In the genomic region with DNA sequence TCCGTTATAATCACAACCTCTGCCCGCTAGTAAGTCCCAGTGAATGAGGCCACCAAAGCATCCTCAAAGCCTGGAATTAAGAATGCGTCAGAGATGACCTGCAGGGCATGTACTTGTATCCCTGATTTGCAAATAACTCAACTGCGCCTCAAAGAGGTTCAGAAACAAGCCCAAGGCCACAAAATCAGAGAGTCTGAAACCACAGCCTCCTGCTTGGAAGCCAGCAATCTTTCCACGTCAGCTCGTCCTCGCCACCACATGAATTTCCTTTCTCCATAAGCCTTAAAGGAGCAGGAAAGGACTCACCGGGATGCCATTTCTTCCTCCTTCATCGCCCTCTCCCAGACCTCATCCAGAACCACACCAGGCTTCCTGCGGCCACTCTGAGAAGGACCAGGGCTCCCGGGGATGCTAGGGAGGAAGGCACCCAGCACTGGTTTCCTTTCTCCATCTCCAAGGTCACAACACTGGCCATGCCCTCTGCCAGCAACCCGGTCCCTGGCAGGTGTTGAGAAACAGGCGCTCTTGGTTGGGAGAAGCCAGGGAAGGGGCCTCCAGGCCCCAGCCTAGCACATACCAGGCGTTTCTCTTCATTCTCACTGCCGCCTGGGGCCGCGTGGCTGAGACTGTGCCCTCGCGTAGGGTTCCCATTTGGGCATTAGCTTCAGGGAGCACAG, we compare ENCODE assay signal across 19 cellular contexts.
A peak's percentile ranks its signal among the peaks of the same experiment; 100 is the strongest.
DNase-seq lines count a peak whose midpoint lies in the region; ATAC-seq and TF ChIP-seq lines count a peak whose summit lies in the region.
"Had no signal": no experiment of that assay in that cellular context is flagged by ENCODE, and none has a peak within 500 bp of the region (broad histone marks: within the 10 kb centered on the region; RNA-seq: fewer than 3 reads in every experiment).

No MANE protein-coding gene starts in this region.

- H3K36me3 ChIP-seq in lower lobe of right lung (no peaks in the 10 kb centered on the region), testis (ENCODE audit: low read depth, missing control alignments) (no peaks in the 10 kb centered on the region)
- H3K36me3 ChIP-seq: SJSA1 had no signal

- ATAC-seq in lower lobe of right lung (no peak), HG02970 (IDR thresholded peaks at IDR 0.05; ENCODE audit: low FRiP score, unreplicated experiment) (no peak), HG03354 (IDR thresholded peaks at IDR 0.05; ENCODE audit: poor library complexity, severe bottlenecking, unreplicated experiment) (no peak)

- no peak for TF ChIP-seq CTCF in lower lobe of right lung (IDR thresholded peaks at IDR 0.05)
- TF ChIP-seq CTCF in testis (IDR thresholded peaks at IDR 0.05): no peak

- H3K27me3 ChIP-seq in lower lobe of right lung (ENCODE audit: low read depth) (no peaks in the 10 kb centered on the region), testis (no peaks in the 10 kb centered on the region)
- H3K27me3 ChIP-seq: SJSA1 had no signal

- peak; percentile 27 for DNase-seq in ELF-1 (ENCODE audit: low read depth, low spot score)
- peak; percentile 40 for DNase-seq in RPMI7951 (ENCODE audit: low read depth)
- no peak for DNase-seq in lower lobe of right lung
- DNase-seq in testis: peak; percentile 53
- DNase-seq in NCI-H446 (lab: John Stamatoyannopoulos, UW): no peak
- DNase-seq: COR-L47; H9; Kasumi-1; NCI-H1105 treated with DMSO at 0.1 percent for 48 hours; NCI-H187; NCI-H345; NCI-H69; NK-92 treated with Interleukin-12 subunit alpha and Interleukin-12 subunit beta, amount 100 ng/mL, for 24 hours; RPMI8226 had no signal

- H3K4me3 ChIP-seq in lower lobe of right lung (no peak overlapping the region), testis (no peak overlapping the region)
- H3K4me3 ChIP-seq: SJSA1 had no signal

- intact Hi-C loops in lower lobe of right lung (cut with DNase I): no loop called here
- intact Hi-C loops in testis (cut with DNase I; ENCODE audit: low total_unique reads): loop anchor here (10.0 kb wide), 1 partner anchor 105 kb away; no protein-coding TSS in a partner anchor

- H3K27ac ChIP-seq in lower lobe of right lung (peak overlapping the region; percentile 53), testis (peak overlapping the region; percentile 55 to 78)
- H3K27ac ChIP-seq: C4-2B, HL-60, SJSA1 had no signal

- WGBS in testis, 2 donors: 80 to 84% methylated on average over 19 of the region's 19 CpGs

- no peak for TF ChIP-seq POLR2A in testis (IDR thresholded peaks at IDR 0.05)

- H3K4me1 ChIP-seq in lower lobe of right lung (no peaks in the 10 kb centered on the region), testis (peaks cover 20% of the 10 kb centered on the region)
- H3K4me1 ChIP-seq: SJSA1 had no signal

- H3K9me3 ChIP-seq in lower lobe of right lung (no peaks in the 10 kb centered on the region), testis (no peaks in the 10 kb centered on the region)
- H3K9me3 ChIP-seq: SJSA1 had no signal

Comparison
In these comparisons a context has a peak if more than half of its experiments do, and no peak if none do; other contexts are left out.
1. DNase-seq: peak in ELF-1 (single experiment), RPMI7951 (single experiment) and testis (single experiment); none in lower lobe of right lung (single experiment) and NCI-H446 (0 of 2).